ENCODE assay signal across 14 cellular contexts in the genomic region with DNA sequence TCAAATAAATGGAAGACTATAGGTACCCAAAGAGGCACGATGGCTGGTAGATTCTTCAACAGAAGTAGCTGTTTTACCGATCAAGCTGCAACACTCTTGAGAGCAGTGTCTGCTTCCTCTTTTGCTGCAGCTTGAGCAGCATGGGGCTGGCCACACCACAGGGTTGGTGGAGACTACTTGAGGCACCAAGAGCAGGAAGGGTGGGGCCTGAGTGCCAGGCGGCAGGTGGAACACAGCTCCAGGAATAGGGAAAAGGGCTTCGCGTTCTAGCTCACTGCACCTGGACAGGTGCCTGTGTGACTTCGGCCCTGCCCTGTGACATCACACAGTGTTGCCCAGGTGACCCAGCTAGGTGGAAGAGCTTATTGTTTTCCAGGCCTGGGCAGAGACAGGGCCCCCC. TPM values are rescaled to one million over a fixed set of nuclear protein-coding genes. Genes with fewer than 3 reads are reported as not detected.
DNase-seq lines count a peak whose midpoint lies in the region; ATAC-seq, FAIRE-seq and TF ChIP-seq lines count a peak whose summit lies in the region.
"Had no signal": no experiment of that assay in that cellular context is flagged by ENCODE, and none has a peak within 500 bp of the region (broad histone marks: within the 10 kb centered on the region; RNA-seq: fewer than 3 reads in every experiment).

A gene (plus strand): TSS at position 365 of the 400 bp plus-strand sequence. CDS start 394 bp downstream, outside the sequence.

- H3K27me3 Mint-ChIP-seq in mesothelial cell of epicardium (ENCODE audit: low read depth): peaks cover 7% of the 10 kb centered on the region
- peaks cover 30 to 68% of the 10 kb centered on the region in 2 donors for H3K27me3 Mint-ChIP-seq in effector memory CD8-positive, alpha-beta T cell

- peak within 1 kb of the TSS in 1 of 2 donors; percentile 60 for H3K27ac ChIP-seq in kidney (ENCODE audit: low read depth in 2 of 2, low read length in 2 of 2)
- H3K27ac ChIP-seq: BLaER1, gastrocnemius medialis had no signal

- no peak for TF ChIP-seq CTCF in kidney (IDR thresholded peaks at IDR 0.05; ENCODE audit: borderline replicate concordance, extremely low read depth, insufficient read depth)
- TF ChIP-seq CTCF in mesothelial cell of epicardium (IDR thresholded peaks at IDR 0.05; ENCODE audit: unreplicated experiment): no peak

- no peak within 1 kb of the TSS for H3K4me3 Mint-ChIP-seq in mesothelial cell of epicardium
- H3K4me3 Mint-ChIP-seq in effector memory CD8-positive, alpha-beta T cell: no peak within 1 kb of the TSS

- H3K36me3 ChIP-seq in kidney (ENCODE audit: control insufficient read depth in 1 of 2, insufficient read depth in 2 of 2, low read length in 2 of 2): no peaks in the 10 kb centered on the region
- H3K36me3 ChIP-seq: BLaER1, gastrocnemius medialis had no signal

- peaks cover 9 to 24% of the 10 kb centered on the region in 2 donors for H3K4me1 ChIP-seq in kidney (ENCODE audit: control insufficient read depth in 1 of 2, insufficient read depth in 1 of 2, low read depth in 1 of 2, low read length in 2 of 2)

- H3K4me1 Mint-ChIP-seq in mesothelial cell of epicardium: peaks cover 14% of the 10 kb centered on the region
- H3K4me1 Mint-ChIP-seq in effector memory CD8-positive, alpha-beta T cell (ENCODE audit: low read depth in 2 of 2): no peaks in the 10 kb centered on the region

- no peak within 1 kb of the TSS for H3K9ac ChIP-seq in kidney (ENCODE audit: low read length in 2 of 2)
- H3K9ac ChIP-seq: BLaER1 had no signal

- no peaks in the 10 kb centered on the region for H3K9me3 Mint-ChIP-seq in mesothelial cell of epicardium
- H3K9me3 Mint-ChIP-seq in effector memory CD8-positive, alpha-beta T cell: no peaks in the 10 kb centered on the region

- ATAC-seq in HG02885 (IDR thresholded peaks at IDR 0.05; ENCODE audit: poor library complexity, unreplicated experiment) (peak; percentile 50), HG02852 (IDR thresholded peaks at IDR 0.05; ENCODE audit: unreplicated experiment) (no peak), HG02970 (IDR thresholded peaks at IDR 0.05; ENCODE audit: low FRiP score, unreplicated experiment) (no peak)
- ATAC-seq in effector memory CD8-positive, alpha-beta T cell (replicated peaks): no peak
- ATAC-seq: gastrocnemius medialis had no signal

- no peaks in the 10 kb centered on the region for H3K36me3 Mint-ChIP-seq in mesothelial cell of epicardium
- no peaks in the 10 kb centered on the region for H3K36me3 Mint-ChIP-seq in effector memory CD8-positive, alpha-beta T cell (ENCODE audit: insufficient read depth)

- DNase-seq in DMS153 treated with DMSO at 0.1 percent for 48 hours (lab: John Stamatoyannopoulos, UW; ENCODE audit: unreplicated experiment) (peak; percentile 61), NCI-H510A treated with DMSO at 0.1 percent for 48 hours (lab: John Stamatoyannopoulos, UW) (peak; percentile 95), kidney (peak; percentile 95), mesothelial cell of epicardium (ENCODE audit: low spot score in 2 of 2, unreplicated experiment in 2 of 2) (no peak)
- no peak for DNase-seq in effector memory CD8-positive, alpha-beta T cell
- DNase-seq: activated CD4-positive, CD25-positive, alpha-beta regulatory T cell treated with anti-CD3 and anti-CD28 coated beads, Interleukin-2, amount 50 U/mL, for 72 hours; activated naive CD4-positive, alpha-beta T cell treated with anti-CD3 and anti-CD28 coated beads, Interleukin-2, amount 50 U/mL, for 16 hours; gastrocnemius medialis; GOT3 had no signal

- no peak for FAIRE-seq in kidney (lab: Jason Lieb, UNC)

- intact Hi-C loops in kidney (cut with DNase I): no loop called here

- H3K27ac Mint-ChIP-seq in mesothelial cell of epicardium: no peak within 1 kb of the TSS
- H3K27ac Mint-ChIP-seq in effector memory CD8-positive, alpha-beta T cell: no peak within 1 kb of the TSS

- H3K9me3 ChIP-seq in kidney (ENCODE audit: control insufficient read depth in 1 of 2, low read length in 2 of 2): no peaks in the 10 kb centered on the region
- H3K9me3 ChIP-seq: BLaER1, gastrocnemius medialis had no signal

- no peak within 1 kb of the TSS for H3K4me3 ChIP-seq in kidney (ENCODE audit: low read length in 2 of 2)
- H3K4me3 ChIP-seq: BLaER1, gastrocnemius medialis had no signal

RNA-seq across cellular contexts. Expression of the gene that starts here (rescaled TPM):
- 0.63 TPM for total RNA-seq in kidney
- not detected for polyA plus RNA-seq in kidney (ENCODE audit: insufficient read depth, low read depth, low replicate concordance)
- 4.2 to 6.4 TPM (median 5.0 TPM) in 3 replicates for total RNA-seq in mesothelial cell of epicardium
- total RNA-seq: gastrocnemius medialis, liver had no signal
- polyA plus RNA-seq: liver had no signal

Comparison
In these comparisons a context has a peak if more than half of its experiments do, and no peak if none do; other contexts are left out.
1. Peak in DNase-seq in kidney; RNA of the gene not detected or under 1 TPM.
2. DNase-seq: peak in DMS153 treated with DMSO at 0.1 percent for 48 hours (single experiment) and NCI-H510A treated with DMSO at 0.1 percent for 48 hours (single experiment); none in mesothelial cell of epicardium (0 of 2) and effector memory CD8-positive, alpha-beta T cell (0 of 3).